29 cellular contexts compared by ENCODE assay signal in genomic region chr16:86373502-86373901, GRCh38.
DNase-seq lines count a peak whose midpoint lies in the region; ATAC-seq, FAIRE-seq and TF ChIP-seq lines count a peak whose summit lies in the region.
"Had no signal": no experiment of that assay in that cellular context is flagged by ENCODE, and none has a peak within 500 bp of the region (broad histone marks: within the 10 kb centered on the region; RNA-seq: fewer than 3 reads in every experiment).

No MANE protein-coding gene starts in this region.

- H3K9ac ChIP-seq in IMR-90 (ENCODE audit: low read depth, low read length), result no peak overlapping the region
- H3K9ac ChIP-seq in mesenchymal stem cell (ENCODE audit: low read length), result no peak overlapping the region
- H3K9ac ChIP-seq: BLaER1 had no signal

- no peak for TF ChIP-seq CTCF in IMR-90 (conservative IDR thresholded peaks at IDR 0.05; ENCODE audit: low read depth, low read length)

- H3K9me3 ChIP-seq in IMR-90 (ENCODE audit: control insufficient read depth, insufficient read depth, low read length), result peaks cover 5% of the 10 kb centered on the region; the same call in 1 of the 2 replicates
- peaks cover 12% of the 10 kb centered on the region for H3K9me3 ChIP-seq in mesenchymal stem cell (ENCODE audit: control insufficient read depth, low read length)
- H3K9me3 ChIP-seq: BE2C had no signal

- H3K9me1 ChIP-seq in IMR-90 (ENCODE audit: insufficient read depth, low read length), result peaks cover 3% of the 10 kb centered on the region; the same call in 1 of the 2 replicates

- H3K14ac ChIP-seq in IMR-90 (replicated peaks; ENCODE audit: low read depth, low read length) (no peak overlapping the region), mesenchymal stem cell (ENCODE audit: low read length in 2 of 2) (peak overlapping the region in 1 of 2 experiments; percentile 68)

- POLR2A ChIA-PET in IMR-90 (lab: Charles Lee; ENCODE audit: unreplicated experiment), result interaction anchor here (0.6 kb wide), 1 partner anchor 136 kb away, joined by 4 read pairs; no protein-coding TSS in a partner anchor

- ATAC-seq in IMR-90 (ENCODE audit: low read depth) (no peak), HG02981 (IDR thresholded peaks at IDR 0.05; ENCODE audit: unreplicated experiment) (no peak)
- ATAC-seq: GM12878 had no signal

- peak overlapping the region; percentile 33; the same call in 1 of the 2 replicates for H4K91ac ChIP-seq in IMR-90 (ENCODE audit: insufficient read depth, low read depth, low read length)
- H4K91ac ChIP-seq in mesenchymal stem cell (ENCODE audit: low read length), result peak overlapping the region; percentile 86

- H2BK120ac ChIP-seq in IMR-90 (ENCODE audit: low read depth, low read length), result peak overlapping the region; percentile 22; the same call in 1 of the 2 replicates
- H2BK120ac ChIP-seq in mesenchymal stem cell (ENCODE audit: low read depth, low read length), result no peak overlapping the region

- WGBS in IMR-90 (ENCODE audit: extremely low coverage in 2 of 2, insufficient read length in 1 of 2), 2 experiments, result 98% methylated on average over 8 of the region's 10 CpGs; no CpG with 5 or more reads in 1 of the 2 experiments
- WGBS in mesenchymal stem cell, result 94% methylated on average over 10 of the region's 10 CpGs

- H3K27me3 ChIP-seq in IMR-90 (ENCODE audit: control insufficient read depth, insufficient read depth, low read length) (no peaks in the 10 kb centered on the region), mesenchymal stem cell (ENCODE audit: control insufficient read depth in 1 of 2, insufficient read depth in 1 of 2, low read length in 2 of 2) (peaks cover 0 to 35% of the 10 kb centered on the region in 2 experiments)
- H3K27me3 ChIP-seq: BE2C, BLaER1 had no signal

- in situ Hi-C loops in IMR-90 (cut with MboI; ENCODE audit: low sequenced_read_pairs), result no loop called here

- no peak overlapping the region for H3K56ac ChIP-seq in IMR-90 (ENCODE audit: extremely low read depth, insufficient read depth, low read length)

- H2BK15ac ChIP-seq in IMR-90 (ENCODE audit: low read depth, low read length), result no peak overlapping the region
- H2BK15ac ChIP-seq in mesenchymal stem cell (ENCODE audit: low read depth, poor library complexity, severe bottlenecking), result no peak overlapping the region

- H2AK5ac ChIP-seq in IMR-90 (ENCODE audit: low read depth, low read length) (peak overlapping the region; percentile 86), mesenchymal stem cell (ENCODE audit: low read length, severe bottlenecking) (no peak overlapping the region)

- no peak for TF ChIP-seq RAD21 in IMR-90 (IDR thresholded peaks at IDR 0.05; ENCODE audit: low read length)

- DNase-seq in HTR-8/SVneo (ENCODE audit: insufficient read length, low spot score), result no peak
- DNase-seq in IMR-90, result no peak
- no peak for DNase-seq in mesenchymal stem cell
- DNase-seq in posterior vena cava (ENCODE audit: low spot score), result peak; percentile 70
- no peak for DNase-seq in GM19238 (ENCODE audit: insufficient read length, low spot score)
- DNase-seq in iPS-NIHi7 (ENCODE audit: extremely low spot score), result no peak
- no peak for DNase-seq in MV-4-11 (lab: John Stamatoyannopoulos, UW)
- DNase-seq: 8988T; ACHN; BE2C; C1 segment of cervical spinal cord; CD4-positive, alpha-beta memory T cell; CD4-positive, CD25-positive, alpha-beta regulatory T cell; CD8-positive, alpha-beta memory T cell; COR-L47; DMS 273 treated with DMSO at 0.1 percent for 48 hours; DMS153; DMS53; DMS79; DND-41; EL; GDM1 had no signal

- H2AK9ac ChIP-seq in IMR-90 (replicated peaks; ENCODE audit: low read depth, low read length, poor library complexity), result peak overlapping the region; percentile 21

- CTCF ChIA-PET in IMR-90 (lab: Yijun Ruan, JAX), result no interaction called here

- H3K36me3 ChIP-seq in IMR-90 (ENCODE audit: control insufficient read depth, insufficient read depth, low read length), result no peaks in the 10 kb centered on the region
- no peaks in the 10 kb centered on the region for H3K36me3 ChIP-seq in mesenchymal stem cell (ENCODE audit: control insufficient read depth in 1 of 2, insufficient read depth in 2 of 2, low read depth in 1 of 2, low read length in 2 of 2)
- H3K36me3 ChIP-seq: BE2C, BLaER1 had no signal

- intact Hi-C loops in IMR-90 (cut with micrococcal nuclease), result no loop called here
- intact Hi-C loops in posterior vena cava (cut with DNase I), result no loop called here

- H3K79me1 ChIP-seq in IMR-90 (ENCODE audit: low read depth in 1 of 2, low read length in 2 of 2) (no peaks in the 10 kb centered on the region; a peak in 1 of 4 replicates), mesenchymal stem cell (replicated peaks; ENCODE audit: low read length, poor library complexity, severe bottlenecking) (no peaks in the 10 kb centered on the region)

- FAIRE-seq in HTR-8/SVneo (lab: Jason Lieb, UNC), result peak; percentile 20
- FAIRE-seq: A204.1, GM12878, GM12892, GM18507, GM19239 had no signal

- BruUV-seq in IMR-90 (replicated peaks; lab: Mats Ljungman, UMichigan), result no TSS peak

- H3K23ac ChIP-seq in IMR-90 (ENCODE audit: low read depth, low read length), result no peak overlapping the region
- H3K23ac ChIP-seq in mesenchymal stem cell (ENCODE audit: low read length in 2 of 2), result no peak overlapping the region

- H3K4me2 ChIP-seq in IMR-90 (ENCODE audit: low read depth, low read length) (no peak overlapping the region), mesenchymal stem cell (ENCODE audit: low read length, poor library complexity, severe bottlenecking) (no peak overlapping the region)
- H3K4me2 ChIP-seq: BLaER1 had no signal

- H4K8ac ChIP-seq in IMR-90 (ENCODE audit: low read depth in 2 of 2, low read length in 2 of 2) (no peak overlapping the region), mesenchymal stem cell (ENCODE audit: low read length) (peak overlapping the region; percentile 27)

- dilution Hi-C loops in IMR-90 (cut with HindIII; ENCODE audit: low sequenced_read_pairs, unreplicated experiment), result no loop called here

- H2BK5ac ChIP-seq in IMR-90 (ENCODE audit: low read depth, low read length, poor library complexity, severe bottlenecking) (no peak overlapping the region), mesenchymal stem cell (ENCODE audit: low read depth, low read length, poor library complexity, severe bottlenecking) (no peak overlapping the region)

- H3K18ac ChIP-seq in IMR-90 (ENCODE audit: low read depth, low read length), result no peak overlapping the region
- H3K18ac ChIP-seq in mesenchymal stem cell (ENCODE audit: low read depth in 1 of 2, low read length in 2 of 2), result peak overlapping the region in 1 of 2 experiments; percentile 29

- TF ChIP-seq POLR2A in IMR-90 (IDR thresholded peaks at IDR 0.05; ENCODE audit: low read depth, low read length), result no peak

- no peak overlapping the region for H3K4me3 ChIP-seq in IMR-90 (ENCODE audit: insufficient read depth, low read depth, low read length)
- H3K4me3 ChIP-seq in mesenchymal stem cell (ENCODE audit: insufficient read depth in 1 of 2, low read depth in 1 of 2, low read length in 2 of 2), result no peak overlapping the region
- H3K4me3 ChIP-seq: BLaER1, GM12878 had no signal

- H3K27ac ChIP-seq in IMR-90 (ENCODE audit: insufficient read depth, low read length) (no peak overlapping the region), mesenchymal stem cell (ENCODE audit: low read length, poor library complexity, severe bottlenecking) (no peak overlapping the region)
- H3K27ac ChIP-seq: BLaER1 had no signal

- H4K20me1 ChIP-seq in IMR-90 (ENCODE audit: insufficient read depth, low read length), result no peaks in the 10 kb centered on the region
- H4K20me1 ChIP-seq: BLaER1 had no signal

- peak overlapping the region; percentile 17 for H2BK20ac ChIP-seq in IMR-90 (ENCODE audit: low read depth, low read length)

- no peak overlapping the region for H4K5ac ChIP-seq in IMR-90 (ENCODE audit: low read depth, low read length)

- no peak overlapping the region for H3K4ac ChIP-seq in IMR-90 (ENCODE audit: low read depth, low read length)
- peak overlapping the region in 1 of 2 experiments; percentile 18 for H3K4ac ChIP-seq in mesenchymal stem cell (ENCODE audit: low read depth in 1 of 2, low read length in 2 of 2)

- H3K4me1 ChIP-seq in IMR-90 (ENCODE audit: control insufficient read depth, insufficient read depth, low read length) (peaks cover 9% of the 10 kb centered on the region), mesenchymal stem cell (ENCODE audit: control insufficient read depth, insufficient read depth, low read depth, low read length) (peaks cover 2% of the 10 kb centered on the region)
- H3K4me1 ChIP-seq: BE2C had no signal

- no peak overlapping the region for H2AFZ ChIP-seq in IMR-90 (replicated peaks; ENCODE audit: low read length, poor library complexity)
- H2AFZ ChIP-seq in mesenchymal stem cell (ENCODE audit: low read depth, low read length), result no peak overlapping the region

- H2BK12ac ChIP-seq in mesenchymal stem cell (ENCODE audit: low read length in 2 of 2), result peak overlapping the region; percentile 59 to 81

TF ChIP-seq in IMR-90, 13 proteins besides CTCF, POLR2A, EP300 and RAD21 (continues in another document):
- TF ChIP-seq MXI1 (IDR thresholded peaks at IDR 0.05; ENCODE audit: borderline replicate concordance, low read depth, low read length) (no peak), NFE2L2 (IDR thresholded peaks at IDR 0.05; ENCODE audit: low read depth, low read length) (no peak), BHLHE40 (IDR thresholded peaks at IDR 0.05; ENCODE audit: low read depth, low read length) (no peak), RCOR1 (IDR thresholded peaks at IDR 0.05; ENCODE audit: insufficient replicate concordance, low read length) (no peak), MAZ (IDR thresholded peaks at IDR 0.05; ENCODE audit: borderline replicate concordance, low read depth, low read length) (no peak), CEBPB (IDR thresholded peaks at IDR 0.05; ENCODE audit: low read depth, low read length) (no peak), USF2 (IDR thresholded peaks at IDR 0.05; ENCODE audit: low read depth, low read length) (no peak), CHD1 (IDR thresholded peaks at IDR 0.05; ENCODE audit: low read depth, low read length) (no peak), MAFK (IDR thresholded peaks at IDR 0.05; ENCODE audit: low read depth, low read length) (no peak), RFX5 (IDR thresholded peaks at IDR 0.05; ENCODE audit: low read depth, low read length) (no peak), SMC3 (IDR thresholded peaks at IDR 0.05; ENCODE audit: low read depth, low read length) (no peak)
